Comparison of ENCODE assay signal across 23 cellular contexts in genomic region chr6:79584332-79584731, GRCh38.
"Had no signal": no experiment of that assay in that cellular context is flagged by ENCODE, and none has a peak within 500 bp of the region (broad histone marks: within the 10 kb centered on the region; RNA-seq: fewer than 3 reads in every experiment).

No MANE protein-coding gene starts in this region.

- H3K27me3 ChIP-seq: dorsolateral prefrontal cortex, heart left ventricle, ovary, suprapubic skin, thyroid gland, upper lobe of left lung, uterus had no signal

- H3K4me3 ChIP-seq: dorsolateral prefrontal cortex, heart left ventricle, mucosa of descending colon, ovary, smooth muscle cell, suprapubic skin, thyroid gland, upper lobe of left lung, uterus had no signal

- H3K4me1 Mint-ChIP-seq: natural killer cell; neural crest cell; stimulated activated effector memory CD8-positive, alpha-beta T cell treated with anti-CD3 and anti-CD28 coated beads, Interleukin-12 subunit alpha, Interleukin-12 subunit beta, amount 100 ng/mL, for 72 hours had no signal

- ATAC-seq: esophagus mucosa; heart left ventricle; left lobe of liver; mucosa of descending colon; natural killer cell; right cardiac atrium; stimulated activated effector memory CD8-positive, alpha-beta T cell treated with anti-CD3 and anti-CD28 coated beads, Interleukin-12 subunit alpha, Interleukin-12 subunit beta, amount 100 ng/mL, for 72 hours; stimulated activated naive CD8-positive, alpha-beta T cell treated with anti-CD3 and anti-CD28 coated beads, Interleukin-15, Interleukin-2, amounts not matched to agents 100 U/mL and 50 U/mL, for 24 hours had no signal

- H3K36me3 ChIP-seq: heart left ventricle, ovary, suprapubic skin, thyroid gland, upper lobe of left lung, uterus had no signal

- H3K36me3 Mint-ChIP-seq: natural killer cell; stimulated activated effector memory CD8-positive, alpha-beta T cell treated with anti-CD3 and anti-CD28 coated beads, Interleukin-12 subunit alpha, Interleukin-12 subunit beta, amount 100 ng/mL, for 72 hours had no signal

- DNase-seq: cortex of kidney; dorsolateral prefrontal cortex; effector CD8-positive, alpha-beta T cell; heart left ventricle; hypothalamus; islet precursor cell; mammary epithelial cell; mucosa of descending colon; natural killer cell; nucleus accumbens; ovary; right cardiac atrium; stimulated activated CD4-positive, alpha-beta T cell treated with anti-CD3 and anti-CD28 coated beads, Interleukin-2, amount 100 ng/mL, for 48 hours; stimulated activated naive CD8-positive, alpha-beta T cell treated with anti-CD3 and anti-CD28 coated beads, Interleukin-15, Interleukin-2, amounts not matched to agents 100 U/mL and 50 U/mL, for 24 hours; thyroid gland; upper lobe of left lung; uterus had no signal

- H3K9me3 ChIP-seq: mucosa of descending colon, ovary, suprapubic skin, thyroid gland, upper lobe of left lung, uterus had no signal

- H3K4me1 ChIP-seq: heart left ventricle, suprapubic skin, upper lobe of left lung, uterus had no signal

- H3K27ac ChIP-seq: dorsolateral prefrontal cortex, heart left ventricle, ovary, suprapubic skin, thyroid gland, upper lobe of left lung, uterus had no signal

- H3K4me2 ChIP-seq: smooth muscle cell had no signal

- H3K4me3 Mint-ChIP-seq: natural killer cell; neural crest cell; stimulated activated effector memory CD8-positive, alpha-beta T cell treated with anti-CD3 and anti-CD28 coated beads, Interleukin-12 subunit alpha, Interleukin-12 subunit beta, amount 100 ng/mL, for 72 hours had no signal

- H3K27ac Mint-ChIP-seq: natural killer cell; stimulated activated effector memory CD8-positive, alpha-beta T cell treated with anti-CD3 and anti-CD28 coated beads, Interleukin-12 subunit alpha, Interleukin-12 subunit beta, amount 100 ng/mL, for 72 hours had no signal
